ENCODE assay signal across 7 cellular contexts in genomic region chr9:121269030-121269887, GRCh38. TPM values are rescaled to one million over a fixed set of nuclear protein-coding genes. Genes with fewer than 3 reads are reported as not detected.
DNase-seq lines count a peak whose midpoint lies in the region; ATAC-seq and TF ChIP-seq lines count a peak whose summit lies in the region.

No MANE protein-coding gene starts in this region.

- TF ChIP-seq CTCF in fibroblast of mammary gland (conservative IDR thresholded peaks at IDR 0.05; ENCODE audit: control insufficient read depth, insufficient read depth, low read depth, low read length): no peak

- peak overlapping the region; percentile 89 for H3K4me3 ChIP-seq in fibroblast of mammary gland (ENCODE audit: control insufficient read depth, low read depth, low read length)

- DNase-seq in H4 (ENCODE audit: low spot score) (peak; percentile 55), RPMI7951 (ENCODE audit: low read depth) (peak; percentile 77), fibroblast of mammary gland (ENCODE audit: low read depth) (peak; percentile 35), occipital lobe (lab: John Stamatoyannopoulos, UW) (peak; percentile 51), T-helper 9 cell (no peak)
- no peak for DNase-seq in stimulated activated naive CD4-positive, alpha-beta T cell treated with Interleukin-2 at 50 U/mL for 16 hours (lab: John Stamatoyannopoulos, UW)

- no peak for ATAC-seq in GM19397 (IDR thresholded peaks at IDR 0.05; ENCODE audit: unreplicated experiment)

RNA-seq across cellular contexts. Expression of gene GSN, which starts 1.3 kb away (rescaled TPM):
- 125 and 137 TPM in 2 replicates for total RNA-seq in H4 (2014; rRNA removed; shearing (Covaris generic))
- 229 and 317 TPM in 2 replicates for total RNA-seq in RPMI7951 (2014; rRNA removed; shearing (Covaris generic))
- 28.5 TPM for total RNA-seq in occipital lobe

Comparison
In these comparisons a context has a peak if more than half of its experiments do, and no peak if none do; other contexts are left out.
1. DNase-seq: peak in H4 (single experiment), RPMI7951 (single experiment), fibroblast of mammary gland (single experiment) and occipital lobe (single experiment); none in stimulated activated naive CD4-positive, alpha-beta T cell treated with Interleukin-2 at 50 U/mL for 16 hours (single experiment) and T-helper 9 cell (single experiment).